ENCODE assay signal across 8 cellular contexts in genomic region chr15:40693904-40694705, GRCh38. TPM values are rescaled to one million over a fixed set of nuclear protein-coding genes. Genes with fewer than 3 reads are reported as not detected.
A peak's percentile ranks its signal among the peaks of the same experiment; 100 is the strongest.
DNase-seq lines count a peak whose midpoint lies in the region; ATAC-seq and TF ChIP-seq lines count a peak whose summit lies in the region.

No MANE protein-coding gene starts in this region.

- peaks cover 14% of the 10 kb centered on the region for H3K4me1 Mint-ChIP-seq in mesothelial cell of epicardium

- H3K4me3 ChIP-seq in heart left ventricle (peak overlapping the region; percentile 63 to 96 (median 84)), cardiac fibroblast (replicated peaks in 1 of 2; ENCODE audit: low read depth in 2 of 2, low read length in 2 of 2) (peak overlapping the region; percentile 91 to 97)
- H3K4me3 ChIP-seq in Jurkat, Clone E6-1 (ENCODE audit: low read length) = peak overlapping the region; percentile 91

- peaks cover 0 to 24% (median 9%) of the 10 kb centered on the region in 9 donors for H3K36me3 ChIP-seq in heart left ventricle

- intact Hi-C loops in heart left ventricle (cut with DNase I) = loop anchor here in 5 of 10 donors (5.0 to 10.0 kb wide), 6 partner anchors 53 to 201 kb away; partner anchors contain the start of genes VPS18 (in 4 of the 5), RMDN3 (in 3 of the 5) and KNL1 (in 2 of the 5)
- intact Hi-C loops in left cardiac atrium (cut with DNase I) = no loop called here

- H3K9me3 ChIP-seq in heart left ventricle = no peaks in the 10 kb centered on the region

- H3K27ac ChIP-seq in heart left ventricle = peak overlapping the region; percentile 93 to 100 (median 99)

- no peaks in the 10 kb centered on the region for H3K27me3 Mint-ChIP-seq in mesothelial cell of epicardium (ENCODE audit: low read depth)

- H3K9me3 Mint-ChIP-seq in mesothelial cell of epicardium = no peaks in the 10 kb centered on the region

- ATAC-seq in heart left ventricle = no peak
- ATAC-seq in left cardiac atrium = no peak
- no peak for ATAC-seq in GM21786 (IDR thresholded peaks at IDR 0.05; ENCODE audit: unreplicated experiment)
- ATAC-seq in GM18909 (IDR thresholded peaks at IDR 0.05; ENCODE audit: poor library complexity, unreplicated experiment) = no peak

- TF ChIP-seq CTCF in heart left ventricle (IDR thresholded peaks at IDR 0.05) = no peak
- no peak for TF ChIP-seq CTCF in cardiac fibroblast (IDR thresholded peaks at IDR 0.05; ENCODE audit: low read depth, low read length)
- no peak for TF ChIP-seq CTCF in mesothelial cell of epicardium (IDR thresholded peaks at IDR 0.05; ENCODE audit: unreplicated experiment)

- H3K4me3 Mint-ChIP-seq in mesothelial cell of epicardium = peak overlapping the region; percentile 92

- H3K27ac Mint-ChIP-seq in mesothelial cell of epicardium = peak overlapping the region; percentile 95

- H3K4me1 ChIP-seq in heart left ventricle = peaks cover 0 to 21% (median 14%) of the 10 kb centered on the region in 12 donors

- H3K27me3 ChIP-seq in heart left ventricle = no peaks in the 10 kb centered on the region

- 32 to 38% (median 36%) methylated on average over 32 of the region's 32 CpGs for WGBS in heart left ventricle, 4 donors

- DNase-seq in heart left ventricle (no peak), left cardiac atrium (no peak), cardiac fibroblast (ENCODE audit: low read depth in 2 of 2) (peak; percentile 7 to 9), mesothelial cell of epicardium (ENCODE audit: low spot score in 2 of 2, unreplicated experiment in 2 of 2) (no peak), putamen (ENCODE audit: low spot score) (no peak)
- DNase-seq in Jurkat, Clone E6-1 (ENCODE audit: low read depth, low spot score) = no peak

- TF ChIP-seq POLR2A in heart left ventricle (IDR thresholded peaks at IDR 0.05) = no peak

- no peaks in the 10 kb centered on the region for H3K36me3 Mint-ChIP-seq in mesothelial cell of epicardium

RNA-seq across cellular contexts. Expression of gene RAD51, which starts 0.9 kb away (rescaled TPM):
- total RNA-seq in heart left ventricle (1 to 10 TPM in 3 of 9 donors, under 1 TPM in 4, not detected in 2; 0.48 to 3.9 (median 0.65) TPM), left cardiac atrium (1 to 10 TPM in 1 of 2 donors, under 1 TPM in 1; 0.97 to 2.6 TPM), mesothelial cell of epicardium (8.2 to 9.3 TPM (median 8.3 TPM) in 3 replicates)
- polyA plus RNA-seq in heart left ventricle = under 1 TPM; 0.15 to 0.36 TPM
- 67.5 TPM for polyA plus RNA-seq in Jurkat, Clone E6-1 (2012; ENCODE audit: insufficient read depth, insufficient read length)

Comparison
In these comparisons a context has a peak if more than half of its experiments do, and no peak if none do; other contexts are left out.
1. DNase-seq: peak in cardiac fibroblast (2 of 2); none in heart left ventricle (0 of 5), left cardiac atrium (single experiment), Jurkat, Clone E6-1 (single experiment), mesothelial cell of epicardium (0 of 2) and putamen (single experiment).
2. Peak in every context shown above with its lines, with median percentiles within 50 percentile points of each other: H3K4me3 ChIP-seq.